8 cellular contexts compared by ENCODE assay signal in the genomic region with DNA sequence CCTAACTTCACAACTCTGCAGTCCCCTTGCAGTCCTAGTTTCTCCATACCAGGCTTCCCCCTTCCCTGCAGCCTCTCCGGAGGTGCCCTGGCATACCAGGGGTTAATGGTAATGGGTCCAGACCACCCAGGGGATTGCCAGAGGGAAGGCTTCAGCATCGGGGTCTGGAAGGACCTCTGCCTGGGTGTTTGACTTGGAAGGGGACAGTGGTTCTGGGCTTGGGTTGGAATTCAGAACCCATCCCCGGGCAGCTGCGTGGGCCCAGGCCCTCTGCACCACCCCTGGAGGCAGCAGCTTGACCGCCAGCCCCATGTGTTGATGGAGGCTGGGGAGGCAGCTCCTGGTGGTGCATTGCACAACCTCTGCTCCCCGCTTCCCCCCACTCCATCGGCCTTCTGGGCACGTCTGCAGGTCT. TPM values are rescaled to one million over a fixed set of nuclear protein-coding genes. Genes with fewer than 3 reads are reported as not detected.
A peak's percentile ranks its signal among the peaks of the same experiment; 100 is the strongest.
DNase-seq lines count a peak whose midpoint lies in the region; ATAC-seq and TF ChIP-seq lines count a peak whose summit lies in the region.

No MANE protein-coding gene starts in this region.

- H3K36me3 ChIP-seq in ectodermal cell (ENCODE audit: control insufficient read depth, insufficient read depth, low read length): no peaks in the 10 kb centered on the region

- TF ChIP-seq CTCF in AG10803 (conservative IDR thresholded peaks at IDR 0.05; ENCODE audit: low read length): no peak
- no peak for TF ChIP-seq CTCF in GM13977 (IDR thresholded peaks at IDR 0.05; ENCODE audit: extremely low read depth, insufficient read depth, missing control alignments)

- H3K9me3 ChIP-seq in ectodermal cell (ENCODE audit: control insufficient read depth, low read length): no peaks in the 10 kb centered on the region

- H3K27me3 Mint-ChIP-seq in natural killer cell treated with Interleukin-12 subunit alpha and Interleukin-12 subunit beta and Interleukin-15 and Interleukin-18, amount 100 ng/mL, for 72 hours: no peaks in the 10 kb centered on the region

- no peaks in the 10 kb centered on the region for H3K9me3 Mint-ChIP-seq in natural killer cell treated with Interleukin-12 subunit alpha and Interleukin-12 subunit beta and Interleukin-15 and Interleukin-18, amount 100 ng/mL, for 72 hours

- WGBS in ectodermal cell, 2 experiments: 46 to 47% methylated on average over 8 of the region's 8 CpGs

- no peak overlapping the region for H3K27ac ChIP-seq in ectodermal cell (ENCODE audit: insufficient read depth, low read depth, low read length, poor library complexity, severe bottlenecking)

- DNase-seq in AG10803 (ENCODE audit: low read depth) (no peak), MV-4-11 (lab: John Stamatoyannopoulos, UW) (peak; percentile 15), medulla oblongata (ENCODE audit: extremely low spot score) (no peak), GM13977 (ENCODE audit: low spot score) (no peak), OCI-M1 (lab: John Stamatoyannopoulos, UW) (no peak), left lobe of liver (ENCODE audit: low spot score) (no peak)
- DNase-seq in natural killer cell treated with Interleukin-12 subunit alpha and Interleukin-12 subunit beta and Interleukin-15 and Interleukin-18, amount 100 ng/mL, for 72 hours (ENCODE audit: low spot score): no peak

- H3K36me3 Mint-ChIP-seq in natural killer cell treated with Interleukin-12 subunit alpha and Interleukin-12 subunit beta and Interleukin-15 and Interleukin-18, amount 100 ng/mL, for 72 hours: no peaks in the 10 kb centered on the region

- H3K4me1 ChIP-seq in ectodermal cell (ENCODE audit: control insufficient read depth, insufficient read depth, low read length): peaks cover 17% of the 10 kb centered on the region

- H3K4me3 Mint-ChIP-seq in natural killer cell treated with Interleukin-12 subunit alpha and Interleukin-12 subunit beta and Interleukin-15 and Interleukin-18, amount 100 ng/mL, for 72 hours: peak overlapping the region; percentile 76

- H3K4me3 ChIP-seq in AG10803 (ENCODE audit: low read length) (peak overlapping the region; percentile 81), ectodermal cell (ENCODE audit: insufficient read depth, low read depth, low read length) (peak overlapping the region; percentile 65)

- H3K27me3 ChIP-seq in ectodermal cell (ENCODE audit: control insufficient read depth, insufficient read depth, low read length, poor library complexity, severe bottlenecking): peaks cover 6% of the 10 kb centered on the region

- in situ Hi-C loops in GM13977 (cut with MboI; ENCODE audit: low pct_unique_long_range_greater_than_20kb, low sequenced_read_pairs, unreplicated experiment): no loop called here

- H3K4me1 Mint-ChIP-seq in natural killer cell treated with Interleukin-12 subunit alpha and Interleukin-12 subunit beta and Interleukin-15 and Interleukin-18, amount 100 ng/mL, for 72 hours (ENCODE audit: low read depth in 2 of 2): peaks cover 0 to 17% of the 10 kb centered on the region in 2 donors

- peak overlapping the region in 1 of 2 donors; percentile 51 for H3K27ac Mint-ChIP-seq in natural killer cell treated with Interleukin-12 subunit alpha and Interleukin-12 subunit beta and Interleukin-15 and Interleukin-18, amount 100 ng/mL, for 72 hours

- no peak for ATAC-seq in natural killer cell treated with Interleukin-12 subunit alpha and Interleukin-12 subunit beta and Interleukin-15 and Interleukin-18, amount 100 ng/mL, for 72 hours
- ATAC-seq in left lobe of liver: no peak

RNA-seq across cellular contexts. Expression of gene NCS1, which starts 1.3 kb away (rescaled TPM):
- 29.1 TPM for polyA plus RNA-seq in ectodermal cell (2013, experiment 1 of 4)
- 36.3 TPM for polyA plus RNA-seq in ectodermal cell (2013, experiment 2 of 4)
- 20.9 TPM for polyA plus RNA-seq in ectodermal cell (2013, experiment 3 of 4)
- polyA plus RNA-seq in ectodermal cell (2013, experiment 4 of 4): 22.0 TPM
- total RNA-seq in natural killer cell treated with Interleukin-12 subunit alpha and Interleukin-12 subunit beta and Interleukin-15 and Interleukin-18, amount 100 ng/mL, for 72 hours: 10 to 100 TPM; 31.0 to 38.1 TPM
- 2.5 TPM for total RNA-seq in left lobe of liver
